27 cellular contexts compared by ENCODE assay signal in genomic region chr1:101733340-101733739, GRCh38.
"Had no signal": no experiment of that assay in that cellular context is flagged by ENCODE, and none has a peak within 500 bp of the region (broad histone marks: within the 10 kb centered on the region; RNA-seq: fewer than 3 reads in every experiment).

No MANE protein-coding gene starts in this region.

- H3K27me3 ChIP-seq: brain microvascular endothelial cell had no signal

- H3K36me3 Mint-ChIP-seq: activated naive CD4-positive, alpha-beta T cell treated with anti-CD3 and anti-CD28 coated beads, Interleukin-2, amount 10 ng/mL, durations not matched to agents 7 days and 5 days; activated naive CD8-positive, alpha-beta T cell treated with anti-CD3 and anti-CD28 coated beads for 36 hours; T-cell had no signal

- H3K4me1 Mint-ChIP-seq: activated CD4-positive, alpha-beta memory T cell treated with anti-CD3 and anti-CD28 coated beads, Interleukin-2, amount 10 ng/mL, durations not matched to agents 7 days and 5 days; activated naive CD4-positive, alpha-beta T cell treated with anti-CD3 and anti-CD28 coated beads, Interleukin-2, amount 10 ng/mL, durations not matched to agents 7 days and 5 days; activated naive CD8-positive, alpha-beta T cell treated with anti-CD3 and anti-CD28 coated beads for 36 hours; T-cell had no signal

- FAIRE-seq: TTC549 had no signal

- H3K9me3 Mint-ChIP-seq: activated CD4-positive, alpha-beta memory T cell treated with anti-CD3 and anti-CD28 coated beads, Interleukin-2, amount 10 ng/mL, durations not matched to agents 7 days and 5 days; activated naive CD4-positive, alpha-beta T cell treated with anti-CD3 and anti-CD28 coated beads, Interleukin-2, amount 10 ng/mL, durations not matched to agents 7 days and 5 days; activated naive CD8-positive, alpha-beta T cell treated with anti-CD3 and anti-CD28 coated beads for 36 hours; activated T-cell treated with anti-CD3 and anti-CD28 coated beads, Interleukin-2, amount 50 U/mL, for 72 hours; activated T-helper 2 cell treated with anti-CD3 and anti-CD28 coated beads, Interferon-gamma antibody, Interleukin-2, Interleukin-4, amounts not matched to agents 10 μg/mL and 5 μg/mL and 100 μg/mL, durations not matched to agents 14 hours and 24 hours and 36 hours; T-cell had no signal

- H3K27me3 Mint-ChIP-seq: activated CD4-positive, alpha-beta memory T cell treated with anti-CD3 and anti-CD28 coated beads, Interleukin-2, amount 10 ng/mL, durations not matched to agents 7 days and 5 days; activated naive CD4-positive, alpha-beta T cell treated with anti-CD3 and anti-CD28 coated beads, Interleukin-2, amount 10 ng/mL, durations not matched to agents 7 days and 5 days; activated naive CD8-positive, alpha-beta T cell treated with anti-CD3 and anti-CD28 coated beads for 36 hours had no signal

- H3K36me3 ChIP-seq: brain microvascular endothelial cell had no signal

- ATAC-seq: activated T-cell treated with anti-CD3 and anti-CD28 coated beads, Interleukin-2, amount 50 U/mL, for 72 hours; Panc1; Right ventricle myocardium inferior; T-cell had no signal

- H3K27ac ChIP-seq: brain microvascular endothelial cell, SK-N-MC, VCaP had no signal

- H3K4me3 Mint-ChIP-seq: activated CD4-positive, alpha-beta memory T cell treated with anti-CD3 and anti-CD28 coated beads, Interleukin-2, amount 10 ng/mL, durations not matched to agents 7 days and 5 days; activated naive CD4-positive, alpha-beta T cell treated with anti-CD3 and anti-CD28 coated beads, Interleukin-2, amount 10 ng/mL, durations not matched to agents 7 days and 5 days; activated naive CD8-positive, alpha-beta T cell treated with anti-CD3 and anti-CD28 coated beads for 36 hours; activated T-cell treated with anti-CD3 and anti-CD28 coated beads, Interleukin-2, amount 50 U/mL, for 72 hours; T-cell had no signal

- DNase-seq: activated CD4-positive, alpha-beta memory T cell treated with anti-CD3 and anti-CD28 coated beads, Interleukin-2, amount 10 ng/mL, durations not matched to agents 7 days and 5 days; activated CD4-positive, alpha-beta T cell treated with anti-CD3 and anti-CD28 coated beads, Interleukin-2, amount 50 U/mL, for 1 hour; activated CD4-positive, CD25-positive, alpha-beta regulatory T cell; activated CD8-positive, alpha-beta memory T cell treated with anti-CD3 and anti-CD28 coated beads, Interleukin-2, amount 50 U/mL, for 4 hours; activated gamma-delta T cell treated with Interleukin-2 at 50 U/mL for 16 hours; activated naive CD4-positive, alpha-beta T cell treated with anti-CD3 and anti-CD28 coated beads, Interleukin-2, amount 10 ng/mL, durations not matched to agents 7 days and 5 days; activated naive CD8-positive, alpha-beta T cell treated with anti-CD3 and anti-CD28 coated beads for 36 hours; activated T-cell treated with anti-CD3 and anti-CD28 coated beads, Interleukin-2, amount 50 U/mL, for 72 hours; brain microvascular endothelial cell; Kasumi-1; KBM-7; NCI-H1105 treated with DMSO at 0.1 percent for 48 hours; NCI-H1436 treated with DMSO at 0.1 percent for 48 hours; NCI-H187; NCI-H2081; NCI-H524; NCI-H82; RPMI8226; T-cell; T-helper 2 cell; T1000 had no signal

- H3K4me3 ChIP-seq: SK-N-MC had no signal

- H3K27ac Mint-ChIP-seq: activated CD4-positive, alpha-beta memory T cell treated with anti-CD3 and anti-CD28 coated beads, Interleukin-2, amount 10 ng/mL, durations not matched to agents 7 days and 5 days; activated naive CD4-positive, alpha-beta T cell treated with anti-CD3 and anti-CD28 coated beads, Interleukin-2, amount 10 ng/mL, durations not matched to agents 7 days and 5 days; activated naive CD8-positive, alpha-beta T cell treated with anti-CD3 and anti-CD28 coated beads for 36 hours; activated T-cell treated with anti-CD3 and anti-CD28 coated beads, Interleukin-2, amount 50 U/mL, for 72 hours; activated T-helper 2 cell treated with anti-CD3 and anti-CD28 coated beads, Interferon-gamma antibody, Interleukin-2, Interleukin-4, amounts not matched to agents 10 μg/mL and 5 μg/mL and 100 μg/mL, durations not matched to agents 14 hours and 24 hours and 36 hours; T-cell had no signal
